2 cellular contexts compared by ENCODE assay signal in the genomic region with DNA sequence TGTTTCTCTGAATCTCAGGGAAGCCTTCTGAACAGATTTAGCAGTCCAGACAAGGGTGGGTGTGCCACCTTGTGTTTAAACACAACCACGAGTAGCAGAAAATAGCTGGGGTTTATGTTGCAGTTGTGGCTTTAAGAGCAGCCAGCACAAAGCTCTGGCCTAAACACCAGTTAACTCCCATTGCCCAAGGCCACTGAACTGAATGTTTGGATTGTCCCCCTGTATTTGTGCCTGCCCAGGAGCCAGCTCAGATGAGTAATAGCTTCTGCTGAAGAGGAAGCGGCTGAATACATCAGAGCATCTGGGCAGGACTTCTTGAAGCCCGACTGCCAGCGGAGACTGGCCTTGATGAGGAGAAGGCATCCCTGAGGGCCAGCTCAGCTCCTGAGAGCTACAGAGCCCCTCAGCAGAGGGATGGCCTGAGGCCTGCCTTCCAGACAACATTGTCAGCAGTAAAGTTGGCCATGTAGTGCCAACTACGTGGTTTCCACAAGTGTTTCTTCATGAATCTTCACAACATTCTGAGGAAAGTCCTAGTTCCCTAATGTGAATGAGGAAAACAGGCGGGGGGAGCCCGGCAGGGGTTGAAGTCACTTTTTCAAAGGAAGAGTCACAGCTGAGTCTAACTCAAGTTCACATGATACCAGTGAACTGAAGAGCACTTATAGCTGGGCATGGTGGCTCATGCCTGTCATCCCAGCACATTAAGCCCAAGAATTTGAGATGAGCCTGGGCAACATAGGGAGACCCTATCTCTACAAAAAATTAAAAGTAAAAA.
TF ChIP-seq lines count a peak whose summit lies in the region.

No MANE protein-coding gene starts in this region.

TF ChIP-seq in A549, 52 proteins besides CTCF, POLR2A, EP300 and RAD21 (continued from another document):
- TF ChIP-seq, protein P1, sequence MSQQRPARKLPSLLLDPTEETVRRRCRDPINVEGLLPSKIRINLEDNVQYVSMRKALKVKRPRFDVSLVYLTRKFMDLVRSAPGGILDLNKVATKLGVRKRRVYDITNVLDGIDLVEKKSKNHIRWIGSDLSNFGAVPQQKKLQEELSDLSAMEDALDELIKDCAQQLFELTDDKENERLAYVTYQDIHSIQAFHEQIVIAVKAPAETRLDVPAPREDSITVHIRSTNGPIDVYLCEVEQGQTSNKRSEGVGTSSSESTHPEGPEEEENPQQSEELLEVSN (IDR thresholded peaks at IDR 0.05; ENCODE audit: borderline replicate concordance, low read depth), result no peak
TF ChIP-seq in A549: peak in this region for 1.

TF ChIP-seq in GM12878, 131 proteins besides CTCF, POLR2A, EP300 and RAD21 (continued from another document):
- TF ChIP-seq, protein P2, sequence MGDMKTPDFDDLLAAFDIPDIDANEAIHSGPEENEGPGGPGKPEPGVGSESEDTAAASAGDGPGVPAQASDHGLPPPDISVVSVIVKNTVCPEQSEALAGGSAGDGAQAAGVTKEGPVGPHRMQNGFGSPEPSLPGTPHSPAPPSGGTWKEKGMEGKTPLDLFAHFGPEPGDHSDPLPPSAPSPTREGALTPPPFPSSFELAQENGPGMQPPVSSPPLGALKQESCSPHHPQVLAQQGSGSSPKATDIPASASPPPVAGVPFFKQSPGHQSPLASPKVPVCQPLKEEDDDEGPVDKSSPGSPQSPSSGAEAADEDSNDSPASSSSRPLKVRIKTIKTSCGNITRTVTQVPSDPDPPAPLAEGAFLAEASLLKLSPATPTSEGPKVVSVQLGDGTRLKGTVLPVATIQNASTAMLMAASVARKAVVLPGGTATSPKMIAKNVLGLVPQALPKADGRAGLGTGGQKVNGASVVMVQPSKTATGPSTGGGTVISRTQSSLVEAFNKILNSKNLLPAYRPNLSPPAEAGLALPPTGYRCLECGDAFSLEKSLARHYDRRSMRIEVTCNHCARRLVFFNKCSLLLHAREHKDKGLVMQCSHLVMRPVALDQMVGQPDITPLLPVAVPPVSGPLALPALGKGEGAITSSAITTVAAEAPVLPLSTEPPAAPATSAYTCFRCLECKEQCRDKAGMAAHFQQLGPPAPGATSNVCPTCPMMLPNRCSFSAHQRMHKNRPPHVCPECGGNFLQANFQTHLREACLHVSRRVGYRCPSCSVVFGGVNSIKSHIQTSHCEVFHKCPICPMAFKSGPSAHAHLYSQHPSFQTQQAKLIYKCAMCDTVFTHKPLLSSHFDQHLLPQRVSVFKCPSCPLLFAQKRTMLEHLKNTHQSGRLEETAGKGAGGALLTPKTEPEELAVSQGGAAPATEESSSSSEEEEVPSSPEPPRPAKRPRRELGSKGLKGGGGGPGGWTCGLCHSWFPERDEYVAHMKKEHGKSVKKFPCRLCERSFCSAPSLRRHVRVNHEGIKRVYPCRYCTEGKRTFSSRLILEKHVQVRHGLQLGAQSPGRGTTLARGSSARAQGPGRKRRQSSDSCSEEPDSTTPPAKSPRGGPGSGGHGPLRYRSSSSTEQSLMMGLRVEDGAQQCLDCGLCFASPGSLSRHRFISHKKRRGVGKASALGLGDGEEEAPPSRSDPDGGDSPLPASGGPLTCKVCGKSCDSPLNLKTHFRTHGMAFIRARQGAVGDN (IDR thresholded peaks at IDR 0.05), result no peak
- TF ChIP-seq ZBED1 (IDR thresholded peaks at IDR 0.05; ENCODE audit: borderline replicate concordance) (no peak), HDGF (IDR thresholded peaks at IDR 0.05) (no peak), EED (IDR thresholded peaks at IDR 0.05; ENCODE audit: low read depth) (no peak), FOS (IDR thresholded peaks at IDR 0.05; ENCODE audit: borderline replicate concordance, extremely low read depth, insufficient read length) (no peak), TCF3 (IDR thresholded peaks at IDR 0.05; ENCODE audit: borderline replicate concordance, insufficient read depth, low read depth, low read length) (no peak), ZNF274 (IDR thresholded peaks at IDR 0.05; ENCODE audit: insufficient read depth, insufficient read length) (no peak), TCF7 (IDR thresholded peaks at IDR 0.05; ENCODE audit: borderline replicate concordance) (no peak), NFXL1 (IDR thresholded peaks at IDR 0.05; ENCODE audit: borderline replicate concordance) (no peak), ETV6 (conservative IDR thresholded peaks at IDR 0.05 in 1 of 2, IDR thresholded peaks at IDR 0.05 in 1 of 2; ENCODE audit: borderline replicate concordance in 1 of 2, low read depth in 1 of 2) (no peak)
- TF ChIP-seq, protein P3, sequence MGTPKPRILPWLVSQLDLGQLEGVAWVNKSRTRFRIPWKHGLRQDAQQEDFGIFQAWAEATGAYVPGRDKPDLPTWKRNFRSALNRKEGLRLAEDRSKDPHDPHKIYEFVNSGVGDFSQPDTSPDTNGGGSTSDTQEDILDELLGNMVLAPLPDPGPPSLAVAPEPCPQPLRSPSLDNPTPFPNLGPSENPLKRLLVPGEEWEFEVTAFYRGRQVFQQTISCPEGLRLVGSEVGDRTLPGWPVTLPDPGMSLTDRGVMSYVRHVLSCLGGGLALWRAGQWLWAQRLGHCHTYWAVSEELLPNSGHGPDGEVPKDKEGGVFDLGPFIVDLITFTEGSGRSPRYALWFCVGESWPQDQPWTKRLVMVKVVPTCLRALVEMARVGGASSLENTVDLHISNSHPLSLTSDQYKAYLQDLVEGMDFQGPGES (IDR thresholded peaks at IDR 0.05), result no peak
- TF ChIP-seq, protein P4, sequence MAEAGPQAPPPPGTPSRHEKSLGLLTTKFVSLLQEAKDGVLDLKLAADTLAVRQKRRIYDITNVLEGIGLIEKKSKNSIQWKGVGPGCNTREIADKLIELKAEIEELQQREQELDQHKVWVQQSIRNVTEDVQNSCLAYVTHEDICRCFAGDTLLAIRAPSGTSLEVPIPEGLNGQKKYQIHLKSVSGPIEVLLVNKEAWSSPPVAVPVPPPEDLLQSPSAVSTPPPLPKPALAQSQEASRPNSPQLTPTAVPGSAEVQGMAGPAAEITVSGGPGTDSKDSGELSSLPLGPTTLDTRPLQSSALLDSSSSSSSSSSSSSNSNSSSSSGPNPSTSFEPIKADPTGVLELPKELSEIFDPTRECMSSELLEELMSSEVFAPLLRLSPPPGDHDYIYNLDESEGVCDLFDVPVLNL (IDR thresholded peaks at IDR 0.05; ENCODE audit: low read depth, low read length), result no peak
